Comparison of ENCODE assay signal across 8 cellular contexts in genomic region chr7:155002411-155003214, GRCh38. TPM values are rescaled to one million over a fixed set of nuclear protein-coding genes. Genes with fewer than 3 reads are reported as not detected.
DNase-seq lines count a peak whose midpoint lies in the region; ATAC-seq and TF ChIP-seq lines count a peak whose summit lies in the region.

A gene with protein sequence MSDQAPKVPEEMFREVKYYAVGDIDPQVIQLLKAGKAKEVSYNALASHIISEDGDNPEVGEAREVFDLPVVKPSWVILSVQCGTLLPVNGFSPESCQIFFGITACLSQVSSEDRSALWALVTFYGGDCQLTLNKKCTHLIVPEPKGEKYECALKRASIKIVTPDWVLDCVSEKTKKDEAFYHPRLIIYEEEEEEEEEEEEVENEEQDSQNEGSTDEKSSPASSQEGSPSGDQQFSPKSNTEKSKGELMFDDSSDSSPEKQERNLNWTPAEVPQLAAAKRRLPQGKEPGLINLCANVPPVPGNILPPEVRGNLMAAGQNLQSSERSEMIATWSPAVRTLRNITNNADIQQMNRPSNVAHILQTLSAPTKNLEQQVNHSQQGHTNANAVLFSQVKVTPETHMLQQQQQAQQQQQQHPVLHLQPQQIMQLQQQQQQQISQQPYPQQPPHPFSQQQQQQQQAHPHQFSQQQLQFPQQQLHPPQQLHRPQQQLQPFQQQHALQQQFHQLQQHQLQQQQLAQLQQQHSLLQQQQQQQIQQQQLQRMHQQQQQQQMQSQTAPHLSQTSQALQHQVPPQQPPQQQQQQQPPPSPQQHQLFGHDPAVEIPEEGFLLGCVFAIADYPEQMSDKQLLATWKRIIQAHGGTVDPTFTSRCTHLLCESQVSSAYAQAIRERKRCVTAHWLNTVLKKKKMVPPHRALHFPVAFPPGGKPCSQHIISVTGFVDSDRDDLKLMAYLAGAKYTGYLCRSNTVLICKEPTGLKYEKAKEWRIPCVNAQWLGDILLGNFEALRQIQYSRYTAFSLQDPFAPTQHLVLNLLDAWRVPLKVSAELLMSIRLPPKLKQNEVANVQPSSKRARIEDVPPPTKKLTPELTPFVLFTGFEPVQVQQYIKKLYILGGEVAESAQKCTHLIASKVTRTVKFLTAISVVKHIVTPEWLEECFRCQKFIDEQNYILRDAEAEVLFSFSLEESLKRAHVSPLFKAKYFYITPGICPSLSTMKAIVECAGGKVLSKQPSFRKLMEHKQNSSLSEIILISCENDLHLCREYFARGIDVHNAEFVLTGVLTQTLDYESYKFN (minus strand): TSS chr7:155003124. CDS start chr7:155002929, 195 bp downstream.

- H3K36me3 ChIP-seq in endodermal cell (ENCODE audit: control insufficient read depth, insufficient read depth, low read length) (peaks cover 4% of the 10 kb centered on the region), mucosa of descending colon (ENCODE audit: low read depth) (no peaks in the 10 kb centered on the region)

- H3K9me3 ChIP-seq in endodermal cell (ENCODE audit: control insufficient read depth, low read length) = no peaks in the 10 kb centered on the region
- H3K9me3 ChIP-seq in mucosa of descending colon = no peaks in the 10 kb centered on the region

- peaks cover 3% of the 10 kb centered on the region for H3K4me1 ChIP-seq in endodermal cell (ENCODE audit: control insufficient read depth, insufficient read depth, low read length)
- H3K4me1 ChIP-seq in mucosa of descending colon (ENCODE audit: low read depth) = peaks cover 10% of the 10 kb centered on the region

- DNase-seq in 8988T (peak; percentile 56), NCI-H128 (lab: John Stamatoyannopoulos, UW; ENCODE audit: unreplicated experiment) (peak; percentile 66), endodermal cell (peak; percentile 79), mucosa of descending colon (peak; percentile 40 to 72 (median 62))
- DNase-seq in activated CD4-positive, alpha-beta T cell treated with anti-CD3 and anti-CD28 coated beads, Interleukin-2, amount 50 U/mL, for 48 hours = peak; percentile 29 to 43
- peak; percentile 19 for DNase-seq in stimulated activated naive B cell treated with anti-CD40 and anti-IgM and Interleukin-4, amounts not matched to agents 10 μg/mL and 1 μg/mL and 100 μg/mL, for 72 hours

- H3K27ac Mint-ChIP-seq in endodermal cell = peak within 1 kb of the TSS; percentile 94
- peak within 1 kb of the TSS; percentile 95 for H3K27ac Mint-ChIP-seq in stimulated activated naive B cell treated with anti-CD40 and anti-IgM and Interleukin-4, amounts not matched to agents 10 μg/mL and 1 μg/mL and 100 μg/mL, for 72 hours

- no peaks in the 10 kb centered on the region for H3K27me3 Mint-ChIP-seq in endodermal cell (ENCODE audit: insufficient read depth)
- H3K27me3 Mint-ChIP-seq in stimulated activated naive B cell treated with anti-CD40 and anti-IgM and Interleukin-4, amounts not matched to agents 10 μg/mL and 1 μg/mL and 100 μg/mL, for 72 hours = no peaks in the 10 kb centered on the region

- H3K9me3 Mint-ChIP-seq in endodermal cell = no peaks in the 10 kb centered on the region
- H3K9me3 Mint-ChIP-seq in stimulated activated naive B cell treated with anti-CD40 and anti-IgM and Interleukin-4, amounts not matched to agents 10 μg/mL and 1 μg/mL and 100 μg/mL, for 72 hours = no peaks in the 10 kb centered on the region

- TF ChIP-seq CTCF in GM12875 (IDR thresholded peaks at IDR 0.05; ENCODE audit: borderline replicate concordance, insufficient read depth, low read depth, low read length) (no peak), endodermal cell (conservative IDR thresholded peaks at IDR 0.05) (no peak), mucosa of descending colon (IDR thresholded peaks at IDR 0.05) (no peak)

- WGBS in endodermal cell (ENCODE audit: insufficient coverage in 1 of 2, insufficient read length in 1 of 2), 2 experiments = 0 to 1% methylated on average over 20 to 128 of the region's 128 CpGs

- H3K4me3 Mint-ChIP-seq in endodermal cell = no peak within 1 kb of the TSS
- peak within 1 kb of the TSS; percentile 91 to 93 for H3K4me3 Mint-ChIP-seq in stimulated activated naive B cell treated with anti-CD40 and anti-IgM and Interleukin-4, amounts not matched to agents 10 μg/mL and 1 μg/mL and 100 μg/mL, for 72 hours

- ATAC-seq in HG02642 (IDR thresholded peaks at IDR 0.05; ENCODE audit: poor library complexity, unreplicated experiment) (peak; percentile 73), mucosa of descending colon (peak; percentile 75)
- peak; percentile 50 to 66 for ATAC-seq in stimulated activated naive B cell treated with anti-CD40 and anti-IgM and Interleukin-4, amounts not matched to agents 10 μg/mL and 1 μg/mL and 100 μg/mL, for 72 hours (replicated peaks)

- H3K36me3 Mint-ChIP-seq in endodermal cell (ENCODE audit: low read depth) = peaks cover 8% of the 10 kb centered on the region
- H3K36me3 Mint-ChIP-seq in stimulated activated naive B cell treated with anti-CD40 and anti-IgM and Interleukin-4, amounts not matched to agents 10 μg/mL and 1 μg/mL and 100 μg/mL, for 72 hours = peaks cover 1 to 7% of the 10 kb centered on the region in 2 donors

- peak within 1 kb of the TSS; percentile 77 for H3K9ac ChIP-seq in endodermal cell (ENCODE audit: extremely low read depth, low read length, poor library complexity, severe bottlenecking)

- no peaks in the 10 kb centered on the region for H3K27me3 ChIP-seq in endodermal cell (ENCODE audit: control insufficient read depth, insufficient read depth, low read length, poor library complexity, severe bottlenecking)

- peak within 1 kb of the TSS; percentile 99 for H3K27ac ChIP-seq in endodermal cell (ENCODE audit: low read depth, low read length)

- H3K4me3 ChIP-seq in GM12875 (ENCODE audit: low read depth, low read length) (peak within 1 kb of the TSS; percentile 99), endodermal cell (ENCODE audit: low read length) (peak within 1 kb of the TSS; percentile 94), mucosa of descending colon (peak within 1 kb of the TSS; percentile 94)

- H3K4me1 Mint-ChIP-seq in endodermal cell = peaks cover 10% of the 10 kb centered on the region
- H3K4me1 Mint-ChIP-seq in stimulated activated naive B cell treated with anti-CD40 and anti-IgM and Interleukin-4, amounts not matched to agents 10 μg/mL and 1 μg/mL and 100 μg/mL, for 72 hours = peaks cover 4 to 10% of the 10 kb centered on the region in 2 donors

- intact Hi-C loops in mucosa of descending colon (cut with DNase I, micrococcal nuclease) = no loop called here

RNA-seq across cellular contexts. Expression of the gene that starts here (rescaled TPM):
- total RNA-seq in endodermal cell (10 to 100 TPM; 33.4 to 35.0 TPM), mucosa of descending colon (10 to 100 TPM; 11.2 to 15.9 (median 11.5) TPM)
- 23.3 TPM for polyA plus RNA-seq in endodermal cell (2013, experiment 1 of 2)
- 23.3 TPM for polyA plus RNA-seq in endodermal cell (2013, experiment 2 of 2)

Comparison
In these comparisons a context has a peak if more than half of its experiments do, and no peak if none do; other contexts are left out.
1. Peak in every context shown above with its lines: DNase-seq, ATAC-seq, H3K4me3 ChIP-seq and H3K27ac ChIP-seq.
2. DNase-seq: peak in every context shown above with its lines; median percentile 79 in endodermal cell; 66 in NCI-H128; 62 in mucosa of descending colon; 56 in 8988T; 36 in activated CD4-positive, alpha-beta T cell treated with anti-CD3 and anti-CD28 coated beads, Interleukin-2, amount 50 U/mL, for 48 hours; 19 in stimulated activated naive B cell treated with anti-CD40 and anti-IgM and Interleukin-4, amounts not matched to agents 10 μg/mL and 1 μg/mL and 100 μg/mL, for 72 hours.